Comparison of ENCODE assay signal across 1 cellular context in the genomic region with DNA sequence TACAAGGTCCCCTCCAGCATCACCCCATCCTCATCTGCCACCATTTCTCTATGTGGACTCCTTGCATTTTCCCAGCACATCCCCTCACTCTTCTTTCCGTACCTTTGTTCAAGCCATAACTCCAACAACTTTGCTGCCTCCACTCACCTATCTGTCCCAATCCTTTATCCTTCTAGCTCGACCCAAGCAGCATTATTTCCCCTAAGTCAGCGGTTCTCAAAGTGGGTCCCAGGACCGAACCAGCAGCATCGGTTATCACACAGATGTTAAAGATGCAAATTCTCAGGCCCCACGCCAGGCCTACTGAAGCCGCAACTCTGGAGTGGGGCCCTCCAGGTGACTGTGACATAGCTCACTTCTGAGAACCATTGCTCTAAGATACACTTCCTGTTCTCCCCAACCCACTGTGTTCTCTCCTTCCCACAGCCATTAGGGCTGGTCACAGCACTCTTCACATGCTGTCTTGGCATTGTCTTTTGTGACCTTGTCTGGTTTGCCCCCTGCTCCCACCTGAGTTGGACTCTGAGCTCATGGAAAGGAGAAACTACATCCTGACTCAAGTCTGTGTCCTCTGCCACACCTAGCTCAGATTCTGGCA.
TF ChIP-seq lines count a peak whose summit lies in the region.

No MANE protein-coding gene starts in this region.

TF ChIP-seq in endothelial cell of umbilical vein, 7 proteins besides CTCF, POLR2A, EP300 and RAD21:
- TF ChIP-seq MYC (IDR thresholded peaks at IDR 0.05; ENCODE audit: low read depth, low read length), result no peak
- TF ChIP-seq FOS (IDR thresholded peaks at IDR 0.05; ENCODE audit: borderline replicate concordance, insufficient read depth, low read length), result no peak
- TF ChIP-seq EZH2 (IDR thresholded peaks at IDR 0.05; ENCODE audit: borderline replicate concordance, low read depth, low read length, severe bottlenecking), result no peak
- TF ChIP-seq JUN (IDR thresholded peaks at IDR 0.05; ENCODE audit: borderline replicate concordance, insufficient read depth, insufficient read length, low read depth), result no peak
- TF ChIP-seq, protein P1, sequence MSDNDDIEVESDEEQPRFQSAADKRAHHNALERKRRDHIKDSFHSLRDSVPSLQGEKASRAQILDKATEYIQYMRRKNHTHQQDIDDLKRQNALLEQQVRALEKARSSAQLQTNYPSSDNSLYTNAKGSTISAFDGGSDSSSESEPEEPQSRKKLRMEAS (IDR thresholded peaks at IDR 0.05; ENCODE audit: insufficient read depth, insufficient read length), result no peak
- no peak for TF ChIP-seq GATA2 (IDR thresholded peaks at IDR 0.05; ENCODE audit: insufficient read depth, insufficient read length, low read depth, low read length)
- TF ChIP-seq POLR2AphosphoS5 (IDR thresholded peaks at IDR 0.05; ENCODE audit: insufficient read depth, low read depth, low read length), result no peak
